ENCODE assay signal across 10 cellular contexts in the genomic region with DNA sequence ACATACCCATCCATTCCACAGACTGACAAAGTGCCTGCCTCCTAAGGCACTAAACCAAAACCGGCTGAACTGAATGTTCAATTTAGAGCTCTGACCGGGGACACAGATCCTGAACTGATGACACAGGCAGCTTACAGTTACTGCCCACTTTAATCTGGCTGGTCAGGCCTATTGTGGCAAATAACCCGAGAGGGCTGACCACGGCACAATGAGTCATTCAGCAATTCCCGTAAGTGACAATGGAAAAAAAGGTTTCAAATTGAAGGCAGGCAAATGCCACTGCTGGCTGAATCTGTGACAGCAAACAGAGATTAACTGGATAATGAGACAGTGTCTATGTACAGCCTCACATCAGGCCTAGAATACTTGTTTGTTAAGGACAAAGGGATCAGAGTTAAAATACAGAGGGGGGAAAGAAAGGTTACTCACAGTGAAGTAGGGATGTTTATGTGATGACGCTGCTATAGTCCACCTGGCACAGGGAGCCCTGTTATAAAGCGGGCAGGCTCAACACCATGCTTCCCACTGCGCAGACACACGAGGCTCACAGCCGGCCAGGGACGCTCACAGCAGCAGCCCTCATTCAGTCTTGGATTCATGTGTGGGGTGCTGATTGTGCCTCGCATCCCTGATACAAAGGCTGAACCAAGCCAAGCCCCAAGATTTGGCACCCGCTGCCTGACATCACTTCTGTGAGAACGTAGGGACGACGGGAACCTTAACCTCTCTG. TPM values are rescaled to one million over a fixed set of nuclear protein-coding genes. Genes with fewer than 3 reads are reported as not detected.
A peak's percentile ranks its signal among the peaks of the same experiment; 100 is the strongest.
DNase-seq lines count a peak whose midpoint lies in the region; ATAC-seq and TF ChIP-seq lines count a peak whose summit lies in the region.
"Had no signal": no experiment of that assay in that cellular context is flagged by ENCODE, and none has a peak within 500 bp of the region (broad histone marks: within the 10 kb centered on the region; RNA-seq: fewer than 3 reads in every experiment).

No MANE protein-coding gene starts in this region.

- H3K4me1 Mint-ChIP-seq in brain, result peaks cover 12% of the 10 kb centered on the region

- DNase-seq in AG09309 (ENCODE audit: low read depth) (peak; percentile 29), LHCN-M2 (ENCODE audit: low read depth) (peak; percentile 88), medulla oblongata (ENCODE audit: extremely low spot score) (peak; percentile 73), NCI-H510A (lab: John Stamatoyannopoulos, UW) (no peak)
- no peak for DNase-seq in stimulated activated naive CD4-positive, alpha-beta T cell (lab: John Stamatoyannopoulos, UW)
- DNase-seq: DMS79 treated with DMSO at 0.1 percent for 48 hours, NCI-H446 had no signal

- H3K36me3 Mint-ChIP-seq in brain, result peaks cover 24% of the 10 kb centered on the region

- H3K27ac Mint-ChIP-seq in brain, result peak overlapping the region in 4 of 5 experiments; percentile 0 to 96 (median 50)

- H3K9me3 Mint-ChIP-seq in brain, result no peaks in the 10 kb centered on the region

- ATAC-seq in GM19328 (IDR thresholded peaks at IDR 0.05; ENCODE audit: unreplicated experiment) (no peak), HG02642 (IDR thresholded peaks at IDR 0.05; ENCODE audit: poor library complexity, unreplicated experiment) (no peak)

- TF ChIP-seq CTCF in AG09309 (IDR thresholded peaks at IDR 0.05; ENCODE audit: control insufficient read depth, insufficient read depth, low read depth, low read length, missing control alignments), result no peak
- TF ChIP-seq CTCF in brain (conservative IDR thresholded peaks at IDR 0.05), result no peak

- no peak overlapping the region for H3K4me3 ChIP-seq in AG09309 (ENCODE audit: control insufficient read depth, low read depth, low read length)

- H3K27me3 Mint-ChIP-seq in brain, result peaks cover 3% of the 10 kb centered on the region

- no peak overlapping the region for H3K4me3 Mint-ChIP-seq in brain

RNA-seq across cellular contexts. Expression of gene RTN4IP1, which starts 54.4 kb away (rescaled TPM):
- total RNA-seq in LHCN-M2 (2014; rRNA removed), result 9.5 and 10.8 TPM in 2 replicates
- 7.6 TPM for polyA plus RNA-seq in LHCN-M2 (2012)
- 6.9 TPM for polyA plus RNA-seq in brain (ENCODE audit: insufficient read depth, low read depth, low replicate concordance)

RNA-seq across cellular contexts. Expression of gene QRSL1, which starts 54.5 kb away (rescaled TPM):
- total RNA-seq in LHCN-M2 (2014; rRNA removed), result 10.1 and 11.0 TPM in 2 replicates
- 4.0 TPM for polyA plus RNA-seq in LHCN-M2 (2012)
- polyA plus RNA-seq in brain (ENCODE audit: insufficient read depth, low read depth, low replicate concordance), result 14.3 TPM

Comparison
In these comparisons a context has a peak if more than half of its experiments do, and no peak if none do; other contexts are left out.
1. DNase-seq: peak in AG09309 (single experiment), LHCN-M2 (single experiment) and medulla oblongata (single experiment); none in stimulated activated naive CD4-positive, alpha-beta T cell (0 of 6) and NCI-H510A (single experiment).